Comparison of ENCODE assay signal across 18 cellular contexts in genomic region chr14:31194095-31194494, GRCh38. TPM values are rescaled to one million over a fixed set of nuclear protein-coding genes. Genes with fewer than 3 reads are reported as not detected.
A peak's percentile ranks its signal among the peaks of the same experiment; 100 is the strongest.
DNase-seq lines count a peak whose midpoint lies in the region; ATAC-seq and TF ChIP-seq lines count a peak whose summit lies in the region.
"Had no signal": no experiment of that assay in that cellular context is flagged by ENCODE, and none has a peak within 500 bp of the region (broad histone marks: within the 10 kb centered on the region; RNA-seq: fewer than 3 reads in every experiment).

No MANE protein-coding gene starts in this region.

- intact Hi-C loops in activated T-helper 2 cell treated with anti-CD3 and anti-CD28 coated beads, Interferon-gamma antibody, Interleukin-2, Interleukin-4, amounts not matched to agents 10 μg/mL and 5 μg/mL and 100 μg/mL, durations not matched to agents 14 hours and 24 hours and 36 hours (cut with micrococcal nuclease), result no loop called here
- intact Hi-C loops in esophagus squamous epithelium (cut with DNase I), result no loop called here

- H3K27me3 Mint-ChIP-seq in HFFc6 (ENCODE audit: insufficient read depth), result no peaks in the 10 kb centered on the region
- no peaks in the 10 kb centered on the region for H3K27me3 Mint-ChIP-seq in activated T-helper 2 cell treated with anti-CD3 and anti-CD28 coated beads, Interferon-gamma antibody, Interleukin-2, Interleukin-4, amounts not matched to agents 10 μg/mL and 5 μg/mL and 100 μg/mL, durations not matched to agents 14 hours and 24 hours and 36 hours (ENCODE audit: low read depth)
- no peaks in the 10 kb centered on the region for H3K27me3 Mint-ChIP-seq in effector memory CD8-positive, alpha-beta T cell

- H3K9me3 Mint-ChIP-seq in HFFc6, result no peaks in the 10 kb centered on the region
- H3K9me3 Mint-ChIP-seq in activated T-helper 2 cell treated with anti-CD3 and anti-CD28 coated beads, Interferon-gamma antibody, Interleukin-2, Interleukin-4, amounts not matched to agents 10 μg/mL and 5 μg/mL and 100 μg/mL, durations not matched to agents 14 hours and 24 hours and 36 hours, result no peaks in the 10 kb centered on the region
- H3K9me3 Mint-ChIP-seq in effector memory CD8-positive, alpha-beta T cell, result no peaks in the 10 kb centered on the region

- H3K27ac Mint-ChIP-seq in HFFc6, result peak overlapping the region; percentile 76
- H3K27ac Mint-ChIP-seq in activated T-helper 2 cell treated with anti-CD3 and anti-CD28 coated beads, Interferon-gamma antibody, Interleukin-2, Interleukin-4, amounts not matched to agents 10 μg/mL and 5 μg/mL and 100 μg/mL, durations not matched to agents 14 hours and 24 hours and 36 hours, result peak overlapping the region; percentile 44
- no peak overlapping the region for H3K27ac Mint-ChIP-seq in effector memory CD8-positive, alpha-beta T cell

- H3K4me1 ChIP-seq in esophagus squamous epithelium, result peaks cover 0 to 56% (median 0%) of the 10 kb centered on the region in 3 donors

- no peak for TF ChIP-seq CTCF in HFFc6 (IDR thresholded peaks at IDR 0.05)
- no peak for TF ChIP-seq CTCF in fibroblast of mammary gland (conservative IDR thresholded peaks at IDR 0.05; ENCODE audit: control insufficient read depth, insufficient read depth, low read depth, low read length)
- TF ChIP-seq CTCF in esophagus squamous epithelium (IDR thresholded peaks at IDR 0.05), result no peak

- no peaks in the 10 kb centered on the region for H3K9me3 ChIP-seq in esophagus squamous epithelium
- H3K9me3 ChIP-seq: right atrium auricular region, suprapubic skin had no signal

- H3K4me3 Mint-ChIP-seq in HFFc6, result peak overlapping the region; percentile 42
- no peak overlapping the region for H3K4me3 Mint-ChIP-seq in activated T-helper 2 cell treated with anti-CD3 and anti-CD28 coated beads, Interferon-gamma antibody, Interleukin-2, Interleukin-4, amounts not matched to agents 10 μg/mL and 5 μg/mL and 100 μg/mL, durations not matched to agents 14 hours and 24 hours and 36 hours (ENCODE audit: low read depth)
- H3K4me3 Mint-ChIP-seq in effector memory CD8-positive, alpha-beta T cell, result no peak overlapping the region

- peaks cover 28% of the 10 kb centered on the region for H3K36me3 Mint-ChIP-seq in HFFc6 (ENCODE audit: low read depth)
- peaks cover 61% of the 10 kb centered on the region for H3K36me3 Mint-ChIP-seq in activated T-helper 2 cell treated with anti-CD3 and anti-CD28 coated beads, Interferon-gamma antibody, Interleukin-2, Interleukin-4, amounts not matched to agents 10 μg/mL and 5 μg/mL and 100 μg/mL, durations not matched to agents 14 hours and 24 hours and 36 hours (ENCODE audit: low read depth)
- H3K36me3 Mint-ChIP-seq in effector memory CD8-positive, alpha-beta T cell (ENCODE audit: insufficient read depth), result peaks cover 65% of the 10 kb centered on the region

- 68 to 73% methylated on average over 3 of the region's 3 CpGs for WGBS in esophagus squamous epithelium, 2 donors

- no peak overlapping the region for H3K4me3 ChIP-seq in fibroblast of mammary gland (ENCODE audit: control insufficient read depth, low read depth, low read length)
- no peak overlapping the region for H3K4me3 ChIP-seq in esophagus squamous epithelium
- H3K4me3 ChIP-seq: right atrium auricular region, suprapubic skin had no signal

- peak; percentile 58 for DNase-seq in EH (ENCODE audit: low read depth)
- no peak for DNase-seq in HFFc6
- DNase-seq in activated T-helper 2 cell treated with anti-CD3 and anti-CD28 coated beads, Interferon-gamma antibody, Interleukin-2, Interleukin-4, amounts not matched to agents 10 μg/mL and 5 μg/mL and 100 μg/mL, durations not matched to agents 14 hours and 24 hours and 36 hours (ENCODE audit: low spot score), result no peak
- peak; percentile 39 for DNase-seq in fibroblast of mammary gland (ENCODE audit: low read depth)
- DNase-seq in stimulated activated CD4-positive, alpha-beta T cell treated with anti-CD3 and anti-CD28 coated beads, Interleukin-4, amount 100 ng/mL, for 4 hours, result no peak
- DNase-seq in anterior cingulate cortex (lab: John Stamatoyannopoulos, UW), result no peak
- no peak for DNase-seq in effector memory CD8-positive, alpha-beta T cell
- no peak for DNase-seq in esophagus squamous epithelium (lab: John Stamatoyannopoulos, UW)
- DNase-seq: activated CD4-positive, alpha-beta T cell treated with anti-CD3 and anti-CD28 coated beads for 1 hour; AML-193; dermis blood vessel endothelial cell; KBM-7; NCI-H1417 treated with DMSO at 0.1 percent for 48 hours; SHP77 treated with DMSO at 0.1 percent for 48 hours had no signal

- no peak for ATAC-seq in effector memory CD8-positive, alpha-beta T cell (replicated peaks)
- ATAC-seq: esophagus mucosa had no signal

- H3K27ac ChIP-seq in esophagus squamous epithelium, result no peak overlapping the region
- H3K27ac ChIP-seq: HL-60, right atrium auricular region, suprapubic skin had no signal

- peaks cover 0 to 87% (median 0%) of the 10 kb centered on the region in 3 donors for H3K36me3 ChIP-seq in esophagus squamous epithelium

- no peak for TF ChIP-seq POLR2A in esophagus squamous epithelium (IDR thresholded peaks at IDR 0.05)

- H3K27me3 ChIP-seq in esophagus squamous epithelium, result no peaks in the 10 kb centered on the region
- H3K27me3 ChIP-seq: right atrium auricular region, suprapubic skin had no signal

- peaks cover 63% of the 10 kb centered on the region for H3K4me1 Mint-ChIP-seq in HFFc6 (ENCODE audit: low read depth)
- peaks cover 24% of the 10 kb centered on the region for H3K4me1 Mint-ChIP-seq in activated T-helper 2 cell treated with anti-CD3 and anti-CD28 coated beads, Interferon-gamma antibody, Interleukin-2, Interleukin-4, amounts not matched to agents 10 μg/mL and 5 μg/mL and 100 μg/mL, durations not matched to agents 14 hours and 24 hours and 36 hours (ENCODE audit: low read depth)
- peaks cover 13 to 35% of the 10 kb centered on the region in 2 donors for H3K4me1 Mint-ChIP-seq in effector memory CD8-positive, alpha-beta T cell (ENCODE audit: low read depth in 2 of 2)

RNA-seq across cellular contexts. Expression of gene HECTD1, which starts 13.5 kb away (rescaled TPM):
- total RNA-seq in HFFc6 (2021; fragmentation: NEBNext Ultra II Directional; extraction: Animal tissue kit (Norgen Biotek cat#: 25700)), result 100 to 1,000 TPM; 125 to 153 (median 145) TPM
- 109 and 114 TPM in 2 replicates for total RNA-seq in activated T-helper 2 cell treated with anti-CD3 and anti-CD28 coated beads, Interferon-gamma antibody, Interleukin-2, Interleukin-4, amounts not matched to agents 10 μg/mL and 5 μg/mL and 100 μg/mL, durations not matched to agents 14 hours and 24 hours and 36 hours
- total RNA-seq in esophagus squamous epithelium, result 100 to 1,000 TPM; 175 to 250 (median 194) TPM

Comparison
In these comparisons a context has a peak if more than half of its experiments do, and no peak if none do; other contexts are left out.
1. DNase-seq: peak in EH (single experiment) and fibroblast of mammary gland (single experiment); none in HFFc6 (single experiment), activated T-helper 2 cell treated with anti-CD3 and anti-CD28 coated beads, Interferon-gamma antibody, Interleukin-2, Interleukin-4, amounts not matched to agents 10 μg/mL and 5 μg/mL and 100 μg/mL, durations not matched to agents 14 hours and 24 hours and 36 hours (single experiment), stimulated activated CD4-positive, alpha-beta T cell treated with anti-CD3 and anti-CD28 coated beads, Interleukin-4, amount 100 ng/mL, for 4 hours (0 of 2), anterior cingulate cortex (0 of 58), effector memory CD8-positive, alpha-beta T cell (0 of 3) and esophagus squamous epithelium (single experiment).
2. H3K27ac Mint-ChIP-seq: peak in HFFc6 (single experiment) and activated T-helper 2 cell treated with anti-CD3 and anti-CD28 coated beads, Interferon-gamma antibody, Interleukin-2, Interleukin-4, amounts not matched to agents 10 μg/mL and 5 μg/mL and 100 μg/mL, durations not matched to agents 14 hours and 24 hours and 36 hours (single experiment); none in effector memory CD8-positive, alpha-beta T cell (0 of 2).